ENCODE assay signal across 12 cellular contexts in genomic region chr4:53507671-53508286, GRCh38.
DNase-seq lines count a peak whose midpoint lies in the region; ATAC-seq, FAIRE-seq and TF ChIP-seq lines count a peak whose summit lies in the region.
"Had no signal": no experiment of that assay in that cellular context is flagged by ENCODE, and none has a peak within 500 bp of the region (broad histone marks: within the 10 kb centered on the region; RNA-seq: fewer than 3 reads in every experiment).

No MANE protein-coding gene starts in this region.

- no peaks in the 10 kb centered on the region for H3K79me2 ChIP-seq in parathyroid adenoma

- H3K4me3 Mint-ChIP-seq in stimulated activated naive CD8-positive, alpha-beta T cell treated with anti-CD3 and anti-CD28 coated beads, Interleukin-15, amount 100 ng/mL, for 72 hours, result no peak overlapping the region
- H3K4me3 Mint-ChIP-seq: CD4-positive, CD25-positive, alpha-beta regulatory T cell; effector memory CD8-positive, alpha-beta T cell; T-helper 1 cell treated with Interleukin-12 subunit alpha and Interleukin-12 subunit beta and Interleukin-4 antibody, amounts not matched to agents 30 μg/mL and 1 μg/mL, for 36 hours had no signal

- H3K4me1 Mint-ChIP-seq in stimulated activated naive CD8-positive, alpha-beta T cell treated with anti-CD3 and anti-CD28 coated beads, Interleukin-15, amount 100 ng/mL, for 72 hours, result no peaks in the 10 kb centered on the region
- H3K4me1 Mint-ChIP-seq: CD4-positive, CD25-positive, alpha-beta regulatory T cell had no signal

- no peak overlapping the region for H3K4me2 ChIP-seq in parathyroid adenoma (ENCODE audit: low read length)

- TF ChIP-seq CTCF in parathyroid adenoma (IDR thresholded peaks at IDR 0.05), result no peak

- H3K4me3 ChIP-seq in parathyroid adenoma (ENCODE audit: low read depth, low read length), result no peak overlapping the region
- H3K4me3 ChIP-seq: lower lobe of right lung had no signal

- peak; percentile 98 for FAIRE-seq in RCC 7860 (lab: Jason Lieb, UNC)

- H3K27ac ChIP-seq in parathyroid adenoma, result peak overlapping the region; percentile 51
- H3K27ac ChIP-seq: lower lobe of right lung had no signal

- no peaks in the 10 kb centered on the region for H3K9me3 ChIP-seq in parathyroid adenoma (ENCODE audit: control insufficient read depth, low read length)
- H3K9me3 ChIP-seq: lower lobe of right lung had no signal

- H2AFZ ChIP-seq in parathyroid adenoma, result no peak overlapping the region

- H3K9me3 Mint-ChIP-seq in stimulated activated naive CD8-positive, alpha-beta T cell treated with anti-CD3 and anti-CD28 coated beads, Interleukin-15, amount 100 ng/mL, for 72 hours, result no peaks in the 10 kb centered on the region
- H3K9me3 Mint-ChIP-seq: effector memory CD8-positive, alpha-beta T cell; T-helper 1 cell treated with Interleukin-12 subunit alpha and Interleukin-12 subunit beta and Interleukin-4 antibody, amounts not matched to agents 30 μg/mL and 1 μg/mL, for 36 hours had no signal

- no peaks in the 10 kb centered on the region for H3K4me1 ChIP-seq in parathyroid adenoma
- H3K4me1 ChIP-seq: lower lobe of right lung had no signal

- peaks cover 28% of the 10 kb centered on the region for H3K27me3 Mint-ChIP-seq in stimulated activated naive CD8-positive, alpha-beta T cell treated with anti-CD3 and anti-CD28 coated beads, Interleukin-15, amount 100 ng/mL, for 72 hours

- no peaks in the 10 kb centered on the region for H3K36me3 ChIP-seq in parathyroid adenoma (ENCODE audit: control insufficient read depth, insufficient read depth, low read length)
- H3K36me3 ChIP-seq: lower lobe of right lung had no signal

- DNase-seq in DMS79 (lab: John Stamatoyannopoulos, UW), result peak; percentile 52
- DNase-seq in RCC 7860 (ENCODE audit: low spot score), result peak; percentile 95
- DNase-seq in fibroblast of the conjunctiva (ENCODE audit: low read depth), result peak; percentile 63
- no peak for DNase-seq in stimulated activated naive CD8-positive, alpha-beta T cell treated with anti-CD3 and anti-CD28 coated beads, Interleukin-15, amount 100 ng/mL, for 72 hours
- DNase-seq in epidermal melanocyte (ENCODE audit: insufficient read length, low spot score), result no peak
- no peak for DNase-seq in GM19238 (ENCODE audit: insufficient read length, low spot score)
- DNase-seq: CD4-positive, CD25-positive, alpha-beta regulatory T cell; effector memory CD8-positive, alpha-beta T cell; lower lobe of right lung had no signal

- no peak overlapping the region for H3K9ac ChIP-seq in parathyroid adenoma

- no peaks in the 10 kb centered on the region for H3K27me3 ChIP-seq in parathyroid adenoma (ENCODE audit: control insufficient read depth, insufficient read depth, low read length)

- no peak for ATAC-seq in stimulated activated naive CD8-positive, alpha-beta T cell treated with anti-CD3 and anti-CD28 coated beads, Interleukin-15, amount 100 ng/mL, for 72 hours
- ATAC-seq in HG03460 (IDR thresholded peaks at IDR 0.05; ENCODE audit: unreplicated experiment), result no peak
- ATAC-seq: effector memory CD8-positive, alpha-beta T cell; lower lobe of right lung had no signal

- H3K27ac Mint-ChIP-seq in stimulated activated naive CD8-positive, alpha-beta T cell treated with anti-CD3 and anti-CD28 coated beads, Interleukin-15, amount 100 ng/mL, for 72 hours, result no peak overlapping the region
- H3K27ac Mint-ChIP-seq: CD4-positive, CD25-positive, alpha-beta regulatory T cell; effector memory CD8-positive, alpha-beta T cell; T-helper 1 cell treated with Interleukin-12 subunit alpha and Interleukin-12 subunit beta and Interleukin-4 antibody, amounts not matched to agents 30 μg/mL and 1 μg/mL, for 36 hours had no signal

Comparison
In these comparisons a context has a peak if more than half of its experiments do, and no peak if none do; other contexts are left out.
1. DNase-seq: peak in DMS79 (single experiment), RCC 7860 (single experiment) and fibroblast of the conjunctiva (single experiment); none in stimulated activated naive CD8-positive, alpha-beta T cell treated with anti-CD3 and anti-CD28 coated beads, Interleukin-15, amount 100 ng/mL, for 72 hours (0 of 2), epidermal melanocyte (single experiment) and GM19238 (single experiment).